Comparison of ENCODE assay signal across 8 cellular contexts in genomic region chr4:173074501-173074946, GRCh38.
A peak's percentile ranks its signal among the peaks of the same experiment; 100 is the strongest.
DNase-seq lines count a peak whose midpoint lies in the region; ATAC-seq and TF ChIP-seq lines count a peak whose summit lies in the region.

No MANE protein-coding gene starts in this region.

- H3K9me3 Mint-ChIP-seq in stimulated activated naive CD8-positive, alpha-beta T cell treated with anti-CD3 and anti-CD28 coated beads, Interleukin-15, amount 100 ng/mL, for 72 hours: peaks cover 13 to 28% of the 10 kb centered on the region in 2 donors

- DNase-seq in AG08396 (ENCODE audit: low spot score) (peak; percentile 33), HS-27A (ENCODE audit: low read depth) (peak; percentile 17), SKM-1 treated with dmso at 0.1 percent for 144 hours (lab: John Stamatoyannopoulos, UW; ENCODE audit: unreplicated experiment) (peak; percentile 90), SHP77 (lab: John Stamatoyannopoulos, UW) (no peak), GM20000 (ENCODE audit: low spot score) (no peak)
- no peak for DNase-seq in stimulated activated naive CD8-positive, alpha-beta T cell treated with anti-CD3 and anti-CD28 coated beads, Interleukin-15, amount 100 ng/mL, for 72 hours

- H3K36me3 ChIP-seq in iPS-18a (ENCODE audit: control insufficient read depth, low read depth, low read length): no peaks in the 10 kb centered on the region

- H3K4me1 Mint-ChIP-seq in stimulated activated naive CD8-positive, alpha-beta T cell treated with anti-CD3 and anti-CD28 coated beads, Interleukin-15, amount 100 ng/mL, for 72 hours: no peaks in the 10 kb centered on the region

- H3K27ac ChIP-seq in iPS-18a (ENCODE audit: low read length): peak overlapping the region; percentile 63

- peaks cover 29% of the 10 kb centered on the region for H3K4me1 ChIP-seq in iPS-18a (ENCODE audit: control insufficient read depth, low read depth, low read length)

- TF ChIP-seq CTCF in GM20000 (IDR thresholded peaks at IDR 0.05; ENCODE audit: extremely low read depth, missing control alignments): no peak

- peak overlapping the region; percentile 11 for H3K4me3 ChIP-seq in iPS-18a (ENCODE audit: low read length)

- peak overlapping the region; percentile 37 for H3K9ac ChIP-seq in iPS-18a (ENCODE audit: low read length)

- peaks cover 4% of the 10 kb centered on the region for H3K9me3 ChIP-seq in iPS-18a (ENCODE audit: control insufficient read depth, low read depth, low read length)

- no peak overlapping the region for H3K27ac Mint-ChIP-seq in stimulated activated naive CD8-positive, alpha-beta T cell treated with anti-CD3 and anti-CD28 coated beads, Interleukin-15, amount 100 ng/mL, for 72 hours

- H3K27me3 Mint-ChIP-seq in stimulated activated naive CD8-positive, alpha-beta T cell treated with anti-CD3 and anti-CD28 coated beads, Interleukin-15, amount 100 ng/mL, for 72 hours: no peaks in the 10 kb centered on the region

- no peak for ATAC-seq in GM19035 (IDR thresholded peaks at IDR 0.05; ENCODE audit: unreplicated experiment)
- ATAC-seq in stimulated activated naive CD8-positive, alpha-beta T cell treated with anti-CD3 and anti-CD28 coated beads, Interleukin-15, amount 100 ng/mL, for 72 hours: no peak

- no peak overlapping the region for H3K4me3 Mint-ChIP-seq in stimulated activated naive CD8-positive, alpha-beta T cell treated with anti-CD3 and anti-CD28 coated beads, Interleukin-15, amount 100 ng/mL, for 72 hours

- no peaks in the 10 kb centered on the region for H3K27me3 ChIP-seq in iPS-18a (ENCODE audit: control insufficient read depth, insufficient read depth, low read length)

Comparison
In these comparisons a context has a peak if more than half of its experiments do, and no peak if none do; other contexts are left out.
1. DNase-seq: peak in AG08396 (single experiment), HS-27A (single experiment) and SKM-1 treated with dmso at 0.1 percent for 144 hours (single experiment); none in SHP77 (0 of 2), GM20000 (single experiment) and stimulated activated naive CD8-positive, alpha-beta T cell treated with anti-CD3 and anti-CD28 coated beads, Interleukin-15, amount 100 ng/mL, for 72 hours (0 of 2).